24 cellular contexts compared by ENCODE assay signal in genomic region chr22:32800158-32800557, GRCh38. TPM values are rescaled to one million over a fixed set of nuclear protein-coding genes. Genes with fewer than 3 reads are reported as not detected.
A peak's percentile ranks its signal among the peaks of the same experiment; 100 is the strongest.
DNase-seq lines count a peak whose midpoint lies in the region; ATAC-seq and TF ChIP-seq lines count a peak whose summit lies in the region.
"Had no signal": no experiment of that assay in that cellular context is flagged by ENCODE, and none has a peak within 500 bp of the region (broad histone marks: within the 10 kb centered on the region; RNA-seq: fewer than 3 reads in every experiment).

No MANE protein-coding gene starts in this region.

- intact Hi-C loops in spleen (cut with DNase I; ENCODE audit: low total_unique reads), result loop anchor here (10.0 kb wide), 1 partner anchor 195 kb away; no protein-coding TSS in a partner anchor

- TF ChIP-seq CTCF in spleen (IDR thresholded peaks at IDR 0.05 in 8 of 11, conservative IDR thresholded peaks at IDR 0.05 in 3 of 11), result no peak
- no peak for TF ChIP-seq CTCF in WTC11 (IDR thresholded peaks at IDR 0.05)

- H3K27me3 ChIP-seq in esophagus (ENCODE audit: control insufficient read depth in 1 of 2, insufficient read depth in 2 of 2, low read length in 2 of 2), result no peaks in the 10 kb centered on the region
- H3K27me3 ChIP-seq in mucosa of stomach (ENCODE audit: control insufficient read depth, insufficient read depth, low read length), result peaks cover 36% of the 10 kb centered on the region
- peaks cover 0 to 77% (median 13%) of the 10 kb centered on the region in 7 donors for H3K27me3 ChIP-seq in spleen (replicated peaks in 1 of 7)

- H3K9me3 Mint-ChIP-seq in WTC11, result no peaks in the 10 kb centered on the region
- H3K9me3 Mint-ChIP-seq: activated CD4-positive, alpha-beta memory T cell treated with anti-CD3 and anti-CD28 coated beads, Interleukin-2, amount 10 ng/mL, durations not matched to agents 7 days and 5 days; central memory CD8-positive, alpha-beta T cell; nephron progenitor cell; stimulated activated effector memory CD8-positive, alpha-beta T cell treated with anti-CD3 and anti-CD28 coated beads, Interleukin-12 subunit alpha, Interleukin-12 subunit beta, amount 100 ng/mL, for 72 hours had no signal

- no peaks in the 10 kb centered on the region for H3K36me3 Mint-ChIP-seq in WTC11
- H3K36me3 Mint-ChIP-seq: stimulated activated effector memory CD8-positive, alpha-beta T cell treated with anti-CD3 and anti-CD28 coated beads, Interleukin-12 subunit alpha, Interleukin-12 subunit beta, amount 100 ng/mL, for 72 hours had no signal

- WGBS in esophagus, 2 donors, result 64 to 65% methylated on average over 5 of the region's 5 CpGs
- WGBS in spleen, 5 donors, result 72 to 83% (median 78%) methylated on average over 5 of the region's 5 CpGs

- H3K4me1 ChIP-seq in esophagus (ENCODE audit: control insufficient read depth in 2 of 2, insufficient read depth in 2 of 2, low read length in 1 of 2), result no peaks in the 10 kb centered on the region
- peaks cover 9% of the 10 kb centered on the region for H3K4me1 ChIP-seq in mucosa of stomach (ENCODE audit: control insufficient read depth, insufficient read depth, low read length)
- peaks cover 0 to 33% (median 15%) of the 10 kb centered on the region in 6 donors for H3K4me1 ChIP-seq in spleen

- no peaks in the 10 kb centered on the region for H3K36me3 ChIP-seq in esophagus (ENCODE audit: control insufficient read depth in 2 of 2, insufficient read depth in 2 of 2, low read length in 1 of 2)
- no peaks in the 10 kb centered on the region for H3K36me3 ChIP-seq in mucosa of stomach (ENCODE audit: control insufficient read depth, insufficient read depth, low read length)
- H3K36me3 ChIP-seq in spleen, result no peaks in the 10 kb centered on the region

- no peak for TF ChIP-seq POLR2A in spleen (IDR thresholded peaks at IDR 0.05)

- ATAC-seq in WTC11 (no peak), HG03108 (IDR thresholded peaks at IDR 0.05; ENCODE audit: unreplicated experiment) (no peak)
- ATAC-seq: stimulated activated effector memory CD8-positive, alpha-beta T cell treated with anti-CD3 and anti-CD28 coated beads, Interleukin-12 subunit alpha, Interleukin-12 subunit beta, amount 100 ng/mL, for 72 hours had no signal

- H3K4me3 Mint-ChIP-seq in WTC11, result no peak overlapping the region
- H3K4me3 Mint-ChIP-seq: activated CD4-positive, alpha-beta memory T cell treated with anti-CD3 and anti-CD28 coated beads, Interleukin-2, amount 10 ng/mL, durations not matched to agents 7 days and 5 days; central memory CD8-positive, alpha-beta T cell; stimulated activated effector memory CD8-positive, alpha-beta T cell treated with anti-CD3 and anti-CD28 coated beads, Interleukin-12 subunit alpha, Interleukin-12 subunit beta, amount 100 ng/mL, for 72 hours had no signal

- CTCF ChIA-PET in WTC11 (lab: Charles Lee), result interaction anchor here (1.0 to 3.0 kb wide), 3 partner anchors 10 to 272 kb away, joined by 3 to 10 read pairs (median 5); no protein-coding TSS in a partner anchor

- peak overlapping the region; percentile 40 to 54 for H3K27ac ChIP-seq in esophagus (ENCODE audit: low read depth in 2 of 2, low read length in 1 of 2)
- peak overlapping the region in 7 of 8 donors; percentile 74 to 90 (median 84) for H3K27ac ChIP-seq in spleen

- DNase-seq in AG08395 (ENCODE audit: low spot score), result peak; percentile 32
- DNase-seq in spleen, result no peak
- no peak for DNase-seq in WTC11 (ENCODE audit: low spot score)
- DNase-seq in effector CD4-positive, alpha-beta T cell, result no peak
- DNase-seq in A172 (ENCODE audit: low spot score), result no peak
- DNase-seq: activated CD4-positive, alpha-beta memory T cell treated with anti-CD3 and anti-CD28 coated beads, Interleukin-2, amount 10 ng/mL, durations not matched to agents 7 days and 5 days; activated naive CD4-positive, alpha-beta T cell; amygdala; C1 segment of cervical spinal cord; DMS153; effector CD8-positive, alpha-beta T cell; GDM1; HCEC 1CT; MM.1S; NCI-H1436 treated with DMSO at 0.1 percent for 48 hours; NCI-H748 treated with DMSO at 0.1 percent for 48 hours; nephron progenitor cell; stimulated activated CD4-positive, alpha-beta T cell treated with anti-CD3 and anti-CD28 coated beads, Interleukin-15, amount 100 ng/mL, for 24 hours; T-helper 2 cell had no signal

- peak overlapping the region; percentile 34 for H3K9ac ChIP-seq in mucosa of stomach (ENCODE audit: low read length)

- H3K27ac Mint-ChIP-seq in WTC11, result no peak overlapping the region
- H3K27ac Mint-ChIP-seq: activated CD4-positive, alpha-beta memory T cell treated with anti-CD3 and anti-CD28 coated beads, Interleukin-2, amount 10 ng/mL, durations not matched to agents 7 days and 5 days; nephron progenitor cell; stimulated activated effector memory CD8-positive, alpha-beta T cell treated with anti-CD3 and anti-CD28 coated beads, Interleukin-12 subunit alpha, Interleukin-12 subunit beta, amount 100 ng/mL, for 72 hours had no signal

- peaks cover 36% of the 10 kb centered on the region for H3K4me1 Mint-ChIP-seq in WTC11
- H3K4me1 Mint-ChIP-seq: central memory CD8-positive, alpha-beta T cell had no signal

- POLR2A ChIA-PET in WTC11 (lab: Charles Lee), result no interaction called here

- no peak overlapping the region for H3K4me3 ChIP-seq in esophagus (ENCODE audit: low read depth in 1 of 2, low read length in 2 of 2)
- H3K4me3 ChIP-seq in mucosa of stomach (ENCODE audit: low read length), result no peak overlapping the region
- no peak overlapping the region for H3K4me3 ChIP-seq in spleen

- H3K27me3 Mint-ChIP-seq in WTC11 (ENCODE audit: low read depth), result peaks cover 58% of the 10 kb centered on the region

- H3K9me3 ChIP-seq in esophagus (ENCODE audit: control insufficient read depth in 2 of 2, insufficient read depth in 1 of 2, low read depth in 1 of 2, low read length in 1 of 2), result no peaks in the 10 kb centered on the region
- H3K9me3 ChIP-seq in mucosa of stomach (ENCODE audit: control insufficient read depth, low read length), result no peaks in the 10 kb centered on the region
- no peaks in the 10 kb centered on the region for H3K9me3 ChIP-seq in spleen

TF ChIP-seq in WTC11, 78 proteins besides CTCF, POLR2A, EP300 and RAD21 (continues in another document):
- TF ChIP-seq, protein P1, sequence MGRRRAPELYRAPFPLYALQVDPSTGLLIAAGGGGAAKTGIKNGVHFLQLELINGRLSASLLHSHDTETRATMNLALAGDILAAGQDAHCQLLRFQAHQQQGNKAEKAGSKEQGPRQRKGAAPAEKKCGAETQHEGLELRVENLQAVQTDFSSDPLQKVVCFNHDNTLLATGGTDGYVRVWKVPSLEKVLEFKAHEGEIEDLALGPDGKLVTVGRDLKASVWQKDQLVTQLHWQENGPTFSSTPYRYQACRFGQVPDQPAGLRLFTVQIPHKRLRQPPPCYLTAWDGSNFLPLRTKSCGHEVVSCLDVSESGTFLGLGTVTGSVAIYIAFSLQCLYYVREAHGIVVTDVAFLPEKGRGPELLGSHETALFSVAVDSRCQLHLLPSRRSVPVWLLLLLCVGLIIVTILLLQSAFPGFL (CRISPR knock-in tag; IDR thresholded peaks at IDR 0.05; ENCODE audit: borderline replicate concordance), result no peak
- TF ChIP-seq FOXJ3 (CRISPR knock-in tag; IDR thresholded peaks at IDR 0.05; ENCODE audit: borderline replicate concordance) (no peak), NFE2L1 (CRISPR knock-in tag; IDR thresholded peaks at IDR 0.05) (no peak), AR (CRISPR knock-in tag; IDR thresholded peaks at IDR 0.05) (no peak), GRHL2 (CRISPR knock-in tag; IDR thresholded peaks at IDR 0.05; ENCODE audit: insufficient replicate concordance, severe bottlenecking) (no peak), MYBL2 (CRISPR knock-in tag; IDR thresholded peaks at IDR 0.05) (no peak), SP1 (CRISPR knock-in tag; conservative IDR thresholded peaks at IDR 0.05) (no peak), GABPB1 (CRISPR knock-in tag; IDR thresholded peaks at IDR 0.05) (no peak)
- TF ChIP-seq, protein P2, sequence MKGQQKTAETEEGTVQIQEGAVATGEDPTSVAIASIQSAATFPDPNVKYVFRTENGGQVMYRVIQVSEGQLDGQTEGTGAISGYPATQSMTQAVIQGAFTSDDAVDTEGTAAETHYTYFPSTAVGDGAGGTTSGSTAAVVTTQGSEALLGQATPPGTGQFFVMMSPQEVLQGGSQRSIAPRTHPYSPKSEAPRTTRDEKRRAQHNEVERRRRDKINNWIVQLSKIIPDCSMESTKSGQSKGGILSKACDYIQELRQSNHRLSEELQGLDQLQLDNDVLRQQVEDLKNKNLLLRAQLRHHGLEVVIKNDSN (CRISPR knock-in tag; IDR thresholded peaks at IDR 0.05), result no peak

RNA-seq across cellular contexts. Expression of gene TIMP3, which starts 1.3 kb away (rescaled TPM):
- polyA plus RNA-seq in esophagus (10 to 100 TPM in 1 of 2 donors, 1 to 10 TPM in 1; 8.9 to 24.7 TPM), spleen (100 to 1,000 TPM in 1 of 3 donors, 10 to 100 TPM in 2; 19.7 to 104 (median 48.1) TPM)
- total RNA-seq in spleen (100 to 1,000 TPM; 171 to 689 (median 516) TPM), WTC11 (2021) (3.3 to 4.0 TPM (median 4.0 TPM) in 3 replicates)
- total RNA-seq in A172 (2014; rRNA removed; shearing (Covaris generic)), result 9.0 and 17.6 TPM in 2 replicates
- total RNA-seq: activated CD4-positive, alpha-beta memory T cell treated with anti-CD3 and anti-CD28 coated beads, Interleukin-2, amount 10 ng/mL, durations not matched to agents 7 days and 5 days had no signal
